16 cellular contexts compared by ENCODE assay signal in genomic region chr9:81427870-81428269, GRCh38.
"Had no signal": no experiment of that assay in that cellular context is flagged by ENCODE, and none has a peak within 500 bp of the region (broad histone marks: within the 10 kb centered on the region; RNA-seq: fewer than 3 reads in every experiment).

No MANE protein-coding gene starts in this region.

- H3K4me3 ChIP-seq: left lung, mucosa of descending colon, pancreas, thoracic aorta, upper lobe of right lung had no signal

- H3K27ac ChIP-seq: left lung, pancreas, thoracic aorta, upper lobe of right lung had no signal

- DNase-seq: activated CD4-positive, alpha-beta T cell treated with anti-CD3 and anti-CD28 coated beads for 48 hours; activated CD8-positive, alpha-beta memory T cell treated with anti-CD3 and anti-CD28 coated beads, Interleukin-2, amount 50 U/mL, for 48 hours; activated CD8-positive, alpha-beta T cell treated with anti-CD3 and anti-CD28 coated beads, Interleukin-2, amount 10 ng/mL, durations not matched to agents 7 days and 5 days; activated gamma-delta T cell; activated T-cell treated with anti-CD3 and anti-CD28 coated beads, Interleukin-2, amount 50 U/mL, for 72 hours; hippocampal formation; left lung; mammary epithelial cell; mucosa of descending colon; naive thymus-derived CD4-positive, alpha-beta T cell; pancreas; stimulated activated CD4-positive, alpha-beta T cell treated with anti-CD3 and anti-CD28 coated beads, Interleukin-12 subunit alpha, Interleukin-12 subunit beta, amount 100 ng/mL, for 4 hours; stimulated activated CD4-positive, alpha-beta T cell treated with anti-CD3 and anti-CD28 coated beads, Interleukin-2, amount 100 ng/mL, for 24 hours; upper lobe of right lung had no signal

- H3K27ac Mint-ChIP-seq: activated CD8-positive, alpha-beta T cell treated with anti-CD3 and anti-CD28 coated beads, Interleukin-2, amount 10 ng/mL, durations not matched to agents 7 days and 5 days; activated T-cell treated with anti-CD3 and anti-CD28 coated beads, Interleukin-2, amount 50 U/mL, for 72 hours; naive thymus-derived CD4-positive, alpha-beta T cell had no signal

- H3K27me3 ChIP-seq: left lung, upper lobe of right lung had no signal

- H3K36me3 ChIP-seq: left lung, pancreas, thoracic aorta, upper lobe of right lung had no signal

- H3K4me1 ChIP-seq: left lung, pancreas, upper lobe of right lung had no signal

- H3K4me1 Mint-ChIP-seq: naive thymus-derived CD4-positive, alpha-beta T cell had no signal

- H3K27me3 Mint-ChIP-seq: naive thymus-derived CD4-positive, alpha-beta T cell had no signal

- H3K4me3 Mint-ChIP-seq: activated CD8-positive, alpha-beta T cell treated with anti-CD3 and anti-CD28 coated beads, Interleukin-2, amount 10 ng/mL, durations not matched to agents 7 days and 5 days; activated T-cell treated with anti-CD3 and anti-CD28 coated beads, Interleukin-2, amount 50 U/mL, for 72 hours; naive thymus-derived CD4-positive, alpha-beta T cell had no signal

- ATAC-seq: activated CD8-positive, alpha-beta T cell treated with anti-CD3 and anti-CD28 coated beads, Interleukin-2, amount 10 ng/mL, durations not matched to agents 7 days and 5 days; activated naive CD4-positive, alpha-beta T cell treated with anti-CD3 and anti-CD28 coated beads, Interleukin-2, amount 50 U/mL, for 72 hours; activated T-cell treated with anti-CD3 and anti-CD28 coated beads, Interleukin-2, amount 50 U/mL, for 72 hours; left lung; mucosa of descending colon; naive thymus-derived CD4-positive, alpha-beta T cell; pancreas; upper lobe of right lung had no signal
